In the genomic region with DNA sequence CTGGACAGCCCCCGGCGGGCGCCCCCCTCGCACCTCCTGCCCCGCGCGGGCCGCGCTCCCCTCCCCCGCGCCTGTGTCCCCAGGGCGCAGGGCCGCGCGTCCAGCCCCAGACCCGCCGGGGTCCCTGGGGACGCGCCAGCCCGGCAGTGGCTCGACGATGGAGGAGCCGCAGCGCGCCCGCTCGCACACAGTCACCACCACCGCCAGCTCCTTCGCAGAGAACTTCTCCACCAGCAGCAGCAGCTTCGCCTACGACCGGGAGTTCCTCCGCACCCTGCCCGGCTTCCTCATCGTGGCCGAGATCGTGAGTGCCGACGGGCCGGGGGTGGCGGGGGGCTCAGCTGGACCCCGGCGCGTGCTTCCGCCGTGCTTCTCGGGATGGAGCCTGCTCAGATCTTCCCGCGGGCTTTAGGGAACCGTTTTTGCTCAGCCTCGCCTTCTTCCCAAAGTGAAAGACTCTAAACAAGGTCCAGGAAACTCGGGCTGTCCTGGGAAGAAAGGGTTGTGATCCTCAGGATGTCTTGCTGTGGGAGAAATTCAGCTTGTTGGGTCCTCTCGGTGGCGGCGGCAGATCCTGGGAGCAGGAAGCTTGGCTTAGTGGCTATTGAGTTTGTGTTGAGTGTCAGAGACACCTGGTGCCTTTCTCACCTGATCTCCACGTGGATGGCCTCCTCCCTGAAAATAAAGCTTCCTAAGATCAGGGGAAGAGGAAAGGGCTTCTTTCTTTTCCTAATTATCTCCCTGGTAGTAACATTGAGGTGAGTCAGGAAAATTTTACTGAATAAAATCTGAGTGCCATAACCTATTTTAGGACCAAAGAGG, we compare ENCODE assay signal across 8 cellular contexts. TPM values are rescaled to one million over a fixed set of nuclear protein-coding genes. Genes with fewer than 3 reads are reported as not detected.
A peak's percentile ranks its signal among the peaks of the same experiment; 100 is the strongest.
DNase-seq lines count a peak whose midpoint lies in the region; ATAC-seq and TF ChIP-seq lines count a peak whose summit lies in the region.

No MANE protein-coding gene starts in this region.

- H3K36me3 Mint-ChIP-seq in activated CD4-positive, alpha-beta memory T cell treated with anti-CD3 and anti-CD28 coated beads, Interleukin-2, amount 10 ng/mL, durations not matched to agents 7 days and 5 days (ENCODE audit: low read depth) = peaks cover 3% of the 10 kb centered on the region

- TF ChIP-seq CTCF in C4-2B (conservative IDR thresholded peaks at IDR 0.05) = no peak

- peak; percentile 49 for DNase-seq in NCI-H2029 (lab: John Stamatoyannopoulos, UW)
- DNase-seq in activated CD4-positive, alpha-beta memory T cell treated with anti-CD3 and anti-CD28 coated beads, Interleukin-2, amount 10 ng/mL, durations not matched to agents 7 days and 5 days = peak; percentile 43
- peak; percentile 37 to 41 for DNase-seq in erythroblast (lab: John Stamatoyannopoulos, UW)
- DNase-seq in KG1 (lab: John Stamatoyannopoulos, UW) = no peak

- H3K27ac Mint-ChIP-seq in activated CD4-positive, alpha-beta memory T cell treated with anti-CD3 and anti-CD28 coated beads, Interleukin-2, amount 10 ng/mL, durations not matched to agents 7 days and 5 days = no peak overlapping the region

- H3K27ac ChIP-seq in C4-2B (peak overlapping the region; percentile 70), muscle layer of duodenum (ENCODE audit: low read length) (no peak overlapping the region), thymus (ENCODE audit: low read depth) (peak overlapping the region; percentile 55)

- H3K4me1 ChIP-seq in muscle layer of duodenum (ENCODE audit: control insufficient read depth in 1 of 2, insufficient read depth in 2 of 2, low read length in 2 of 2) (no peaks in the 10 kb centered on the region), thymus (ENCODE audit: control insufficient read depth, insufficient read depth, low read length) (peaks cover 21% of the 10 kb centered on the region)

- TF ChIP-seq POLR2A in erythroblast (IDR thresholded peaks at IDR 0.05; ENCODE audit: low read length) = no peak

- CTCF ChIA-PET in activated CD4-positive, alpha-beta memory T cell treated with anti-CD3 and anti-CD28 coated beads, Interleukin-2, amount 10 ng/mL, durations not matched to agents 7 days and 5 days (lab: Charles Lee) = interaction anchor here (0.5 to 2.3 kb wide), 15 partner anchors 9 to 151 kb away, joined by 3 to 15 read pairs (median 4); no protein-coding TSS in a partner anchor

- peaks cover 3% of the 10 kb centered on the region for H3K9me3 Mint-ChIP-seq in activated CD4-positive, alpha-beta memory T cell treated with anti-CD3 and anti-CD28 coated beads, Interleukin-2, amount 10 ng/mL, durations not matched to agents 7 days and 5 days

- POLR2A ChIA-PET in activated CD4-positive, alpha-beta memory T cell treated with anti-CD3 and anti-CD28 coated beads, Interleukin-2, amount 10 ng/mL, durations not matched to agents 7 days and 5 days (lab: Charles Lee) = interaction anchor here (0.6 to 2.6 kb wide), 7 partner anchors 13 to 706 kb away, joined by 3 to 14 read pairs (median 3); a partner anchor contains a TSS

- H3K36me3 ChIP-seq in muscle layer of duodenum (ENCODE audit: control insufficient read depth in 1 of 2, insufficient read depth in 2 of 2, low read length in 2 of 2) (no peaks in the 10 kb centered on the region), thymus (ENCODE audit: control insufficient read depth, insufficient read depth) (no peaks in the 10 kb centered on the region)

- ATAC-seq in GM21367 (IDR thresholded peaks at IDR 0.05; ENCODE audit: unreplicated experiment) = peak; percentile 36

- H3K27me3 ChIP-seq in muscle layer of duodenum (ENCODE audit: low read depth, low read length) (no peaks in the 10 kb centered on the region), thymus (ENCODE audit: control insufficient read depth, insufficient read depth) (peaks cover 4% of the 10 kb centered on the region)

- 1% methylated on average over 56 of the region's 56 CpGs for WGBS in thymus

- H3K4me3 Mint-ChIP-seq in activated CD4-positive, alpha-beta memory T cell treated with anti-CD3 and anti-CD28 coated beads, Interleukin-2, amount 10 ng/mL, durations not matched to agents 7 days and 5 days = peak overlapping the region; percentile 79

- H3K9me3 ChIP-seq in muscle layer of duodenum (ENCODE audit: control insufficient read depth in 1 of 2, low read length in 2 of 2) = peaks cover 5 to 8% of the 10 kb centered on the region in 2 donors
- H3K9me3 ChIP-seq in thymus (ENCODE audit: control insufficient read depth) = no peaks in the 10 kb centered on the region

- H3K4me3 ChIP-seq in muscle layer of duodenum (ENCODE audit: low read depth in 1 of 2, low read length in 2 of 2) (peak overlapping the region; percentile 69 to 78), thymus (ENCODE audit: low read length) (peak overlapping the region; percentile 65)

- H3K4me1 Mint-ChIP-seq in activated CD4-positive, alpha-beta memory T cell treated with anti-CD3 and anti-CD28 coated beads, Interleukin-2, amount 10 ng/mL, durations not matched to agents 7 days and 5 days = peaks cover 22% of the 10 kb centered on the region

- peaks cover 31% of the 10 kb centered on the region for H3K27me3 Mint-ChIP-seq in activated CD4-positive, alpha-beta memory T cell treated with anti-CD3 and anti-CD28 coated beads, Interleukin-2, amount 10 ng/mL, durations not matched to agents 7 days and 5 days

RNA-seq across cellular contexts. Expression of a gene that starts 0.5 kb away (rescaled TPM):
- 1 to 10 TPM; 5.7 to 6.2 TPM for total RNA-seq in activated CD4-positive, alpha-beta memory T cell treated with anti-CD3 and anti-CD28 coated beads, Interleukin-2, amount 10 ng/mL, durations not matched to agents 7 days and 5 days
- 16.2 TPM for polyA plus RNA-seq in thymus
